ENCODE assay signal across 9 cellular contexts in genomic region chr1:24558902-24559791, GRCh38. TPM values are rescaled to one million over a fixed set of nuclear protein-coding genes. Genes with fewer than 3 reads are reported as not detected.
DNase-seq lines count a peak whose midpoint lies in the region; ATAC-seq and TF ChIP-seq lines count a peak whose summit lies in the region.
"Had no signal": no experiment of that assay in that cellular context is flagged by ENCODE, and none has a peak within 500 bp of the region (broad histone marks: within the 10 kb centered on the region; RNA-seq: fewer than 3 reads in every experiment).

No MANE protein-coding gene starts in this region.

- in situ Hi-C loops in G401 (cut with HindIII; ENCODE audit: low sequenced_read_pairs), result no loop called here

- peaks cover 5% of the 10 kb centered on the region for H3K4me1 Mint-ChIP-seq in activated T-helper 17 cell treated with anti-CD3 and anti-CD28 coated beads, Interleukin-2, amount 50 U/mL, for 72 hours

- peaks cover 0 to 35% (median 16%) of the 10 kb centered on the region in 45 donors for H3K27me3 ChIP-seq in dorsolateral prefrontal cortex

- H3K4me3 Mint-ChIP-seq in activated T-helper 17 cell treated with anti-CD3 and anti-CD28 coated beads, Interleukin-2, amount 50 U/mL, for 72 hours, result no peak overlapping the region
- H3K4me3 Mint-ChIP-seq: T-helper 1 cell treated with Interleukin-12 subunit alpha and Interleukin-12 subunit beta and Interleukin-4 antibody, amounts not matched to agents 30 μg/mL and 1 μg/mL, for 36 hours had no signal

- H3K27ac Mint-ChIP-seq in activated T-helper 17 cell treated with anti-CD3 and anti-CD28 coated beads, Interleukin-2, amount 50 U/mL, for 72 hours, result no peak overlapping the region
- H3K27ac Mint-ChIP-seq: T-helper 1 cell treated with Interleukin-12 subunit alpha and Interleukin-12 subunit beta and Interleukin-4 antibody, amounts not matched to agents 30 μg/mL and 1 μg/mL, for 36 hours had no signal

- H3K27ac ChIP-seq in dorsolateral prefrontal cortex, result peak overlapping the region in 27 of 59 donors; percentile 1 to 70 (median 45)

- peaks cover 8% of the 10 kb centered on the region for H3K27me3 Mint-ChIP-seq in activated T-helper 17 cell treated with anti-CD3 and anti-CD28 coated beads, Interleukin-2, amount 50 U/mL, for 72 hours

- peak overlapping the region in 8 of 59 donors; percentile 1 to 37 (median 9) for H3K4me3 ChIP-seq in dorsolateral prefrontal cortex

- TF ChIP-seq CTCF in dorsolateral prefrontal cortex (IDR thresholded peaks at IDR 0.05 in 54 of 56, conservative IDR thresholded peaks at IDR 0.05 in 2 of 56; ENCODE audit: low read depth in 1 of 56, partially characterized antibody in 56 of 56), result peak in 5 of 56 donors; percentile 12 to 21 (median 14)

- no peaks in the 10 kb centered on the region for H3K36me3 Mint-ChIP-seq in activated T-helper 17 cell treated with anti-CD3 and anti-CD28 coated beads, Interleukin-2, amount 50 U/mL, for 72 hours (ENCODE audit: low read depth)

- no peak for ATAC-seq in activated T-helper 17 cell treated with anti-CD3 and anti-CD28 coated beads, Interleukin-2, amount 50 U/mL, for 72 hours (replicated peaks)

- peak; percentile 52 for DNase-seq in CD1c-positive myeloid dendritic cell (ENCODE audit: extremely low spot score)
- DNase-seq in NCI-H2196 treated with DMSO at 0.1 percent for 48 hours (lab: John Stamatoyannopoulos, UW; ENCODE audit: unreplicated experiment), result peak; percentile 95
- DNase-seq in dorsolateral prefrontal cortex, result peak in 9 of 10 donors; percentile 48 to 73 (median 62)
- peak; percentile 44 for DNase-seq in middle frontal gyrus (ENCODE audit: extremely low spot score, low spot score)
- no peak for DNase-seq in SKM-1 (lab: John Stamatoyannopoulos, UW; ENCODE audit: unreplicated experiment)
- DNase-seq in cortex of kidney (lab: John Stamatoyannopoulos, UW), result no peak
- no peak for DNase-seq in G401 (ENCODE audit: low spot score)

- H3K9me3 Mint-ChIP-seq in activated T-helper 17 cell treated with anti-CD3 and anti-CD28 coated beads, Interleukin-2, amount 50 U/mL, for 72 hours, result no peaks in the 10 kb centered on the region
- H3K9me3 Mint-ChIP-seq: T-helper 1 cell treated with Interleukin-12 subunit alpha and Interleukin-12 subunit beta and Interleukin-4 antibody, amounts not matched to agents 30 μg/mL and 1 μg/mL, for 36 hours had no signal

- intact Hi-C loops in dorsolateral prefrontal cortex (cut with DNase I), result no loop called here

RNA-seq across cellular contexts. Expression of gene NCMAP, which starts 3.3 kb away (rescaled TPM):
- 1 to 10 TPM in 2 of 120 experiments, under 1 TPM in 97, not detected in 21; 0.10 to 1.2 (median 0.31) TPM for total RNA-seq in dorsolateral prefrontal cortex
- not detected for total RNA-seq in activated T-helper 17 cell treated with anti-CD3 and anti-CD28 coated beads, Interleukin-2, amount 50 U/mL, for 72 hours
- not detected in 2 replicates for total RNA-seq in G401 (2014; rRNA removed; shearing (Covaris generic))

RNA-seq across cellular contexts. Expression of gene RCAN3, which starts 56.5 kb away (rescaled TPM):
- total RNA-seq in dorsolateral prefrontal cortex, result 10 to 100 TPM in 4 of 120 experiments, 1 to 10 TPM in 116; 2.3 to 12.6 (median 5.5) TPM
- 10 to 100 TPM; 38.6 to 54.6 TPM for total RNA-seq in activated T-helper 17 cell treated with anti-CD3 and anti-CD28 coated beads, Interleukin-2, amount 50 U/mL, for 72 hours
- total RNA-seq in G401 (2014; rRNA removed; shearing (Covaris generic)), result 7.6 and 16.7 TPM in 2 replicates

Comparison
In these comparisons a context has a peak if more than half of its experiments do, and no peak if none do; other contexts are left out.
1. DNase-seq: peak in CD1c-positive myeloid dendritic cell (single experiment), NCI-H2196 treated with DMSO at 0.1 percent for 48 hours (single experiment), dorsolateral prefrontal cortex (9 of 10) and middle frontal gyrus (single experiment); none in SKM-1 (single experiment), cortex of kidney (single experiment) and G401 (single experiment).